ENCODE assay signal across 14 cellular contexts in genomic region chr3:191141728-191142127, GRCh38. TPM values are rescaled to one million over a fixed set of nuclear protein-coding genes. Genes with fewer than 3 reads are reported as not detected.
DNase-seq lines count a peak whose midpoint lies in the region; ATAC-seq and TF ChIP-seq lines count a peak whose summit lies in the region.
"Had no signal": no experiment of that assay in that cellular context is flagged by ENCODE, and none has a peak within 500 bp of the region (broad histone marks: within the 10 kb centered on the region; RNA-seq: fewer than 3 reads in every experiment).

No MANE protein-coding gene starts in this region.

- CTCF ChIA-PET in BJ (lab: Yijun Ruan, JAX) (no interaction called here), GM10248 (lab: Yijun Ruan, JAX) (no interaction called here)

- TF ChIP-seq CTCF in BJ (IDR thresholded peaks at IDR 0.05; ENCODE audit: insufficient read depth, low read depth, low read length) (no peak), brain microvascular endothelial cell (IDR thresholded peaks at IDR 0.05; ENCODE audit: low read depth, low read length, missing control alignments) (no peak), GM10248 (IDR thresholded peaks at IDR 0.05; ENCODE audit: control extremely low read depth, extremely low read depth, low read depth, missing control alignments) (no peak)

- peak overlapping the region; percentile 74 for H3K27ac ChIP-seq in brain microvascular endothelial cell

- no peaks in the 10 kb centered on the region for H3K27me3 ChIP-seq in BJ (ENCODE audit: control insufficient read depth, insufficient read depth, low read length)
- H3K27me3 ChIP-seq in brain microvascular endothelial cell (replicated peaks): no peaks in the 10 kb centered on the region

- H3K36me3 ChIP-seq in BJ (ENCODE audit: control insufficient read depth, insufficient read depth, low read length) (no peaks in the 10 kb centered on the region), brain microvascular endothelial cell (replicated peaks) (no peaks in the 10 kb centered on the region)

- POLR2A ChIA-PET in BJ (lab: Charles Lee): interaction anchor here (0.6 kb wide), 1 partner anchor 11 kb away, joined by 3 read pairs; no protein-coding TSS in a partner anchor
- POLR2A ChIA-PET in GM10248 (lab: Yijun Ruan, JAX): no interaction called here

- H3K4me3 ChIP-seq in BJ (ENCODE audit: low read depth, low read length) (no peak overlapping the region), brain microvascular endothelial cell (ENCODE audit: low read depth, low read length) (no peak overlapping the region)

- no peak for ATAC-seq in HG03342 (IDR thresholded peaks at IDR 0.05; ENCODE audit: unreplicated experiment)
- ATAC-seq: activated CD4-positive, alpha-beta T cell treated with anti-CD3 and anti-CD28 coated beads for 36 hours; naive thymus-derived CD4-positive, alpha-beta T cell; Right ventricle myocardium inferior; stimulated activated effector memory CD8-positive, alpha-beta T cell treated with anti-CD3 and anti-CD28 coated beads, Interleukin-12 subunit alpha, Interleukin-12 subunit beta, amount 100 ng/mL, for 72 hours had no signal

- DNase-seq in BJ (ENCODE audit: low read depth) (peak; percentile 37), M059J (ENCODE audit: low read depth) (peak; percentile 92), brain microvascular endothelial cell (peak; percentile 79), kidney tubule cell (ENCODE audit: low spot score) (peak; percentile 90), erythroblast (lab: John Stamatoyannopoulos, UW) (no peak), GM10248 (ENCODE audit: extremely low spot score) (no peak), D341Med (ENCODE audit: low spot score) (no peak)
- DNase-seq: activated CD4-positive, alpha-beta T cell treated with anti-CD3 and anti-CD28 coated beads for 36 hours; activated effector memory CD4-positive, alpha-beta T cell treated with anti-CD3 and anti-CD28 coated beads, Interleukin-2, amount 50 U/mL, for 16 hours; naive thymus-derived CD4-positive, alpha-beta T cell; NCI-H2081 treated with DMSO at 0.1 percent for 48 hours had no signal

- in situ Hi-C loops in brain microvascular endothelial cell (cut with HindIII; ENCODE audit: low pct_ligation_motif_present, low sequenced_read_pairs): no loop called here

- TF ChIP-seq POLR2A in erythroblast (IDR thresholded peaks at IDR 0.05; ENCODE audit: low read length): no peak

RNA-seq across cellular contexts. Expression of gene OSTN, which starts 57.3 kb away (rescaled TPM):
- not detected in 2 replicates for polyA plus RNA-seq in BJ (2011; rRNA removed)
- not detected in 2 replicates for polyA minus RNA-seq in BJ (2011; rRNA and poly(A)+ RNA removed)
- total RNA-seq in M059J (2014; rRNA removed; shearing (Covaris generic)): not detected in 2 replicates
- total RNA-seq: activated CD4-positive, alpha-beta T cell treated with anti-CD3 and anti-CD28 coated beads for 36 hours; naive thymus-derived CD4-positive, alpha-beta T cell had no signal
- polyA plus RNA-seq: naive thymus-derived CD4-positive, alpha-beta T cell had no signal

Comparison
In these comparisons a context has a peak if more than half of its experiments do, and no peak if none do; other contexts are left out.
1. DNase-seq: peak in BJ (single experiment), M059J (single experiment), brain microvascular endothelial cell (single experiment) and kidney tubule cell (single experiment); none in erythroblast (0 of 2), GM10248 (single experiment) and D341Med (single experiment).